In genomic region chr5:148966348-148966747, GRCh38 we compare ENCODE assay signal across 12 cellular contexts.
DNase-seq lines count a peak whose midpoint lies in the region; ATAC-seq and TF ChIP-seq lines count a peak whose summit lies in the region.
"Had no signal": no experiment of that assay in that cellular context is flagged by ENCODE, and none has a peak within 500 bp of the region (broad histone marks: within the 10 kb centered on the region; RNA-seq: fewer than 3 reads in every experiment).

No MANE protein-coding gene starts in this region.

- H3K14ac ChIP-seq in neuronal stem cell (ENCODE audit: low read length) = no peak overlapping the region

- no peaks in the 10 kb centered on the region for H3K4me1 Mint-ChIP-seq in nephron progenitor cell

- H3K4me2 ChIP-seq in SK-N-SH (no peak overlapping the region), neuronal stem cell (ENCODE audit: insufficient read depth, low read length, poor library complexity, severe bottlenecking) (no peak overlapping the region)

- no peaks in the 10 kb centered on the region for H3K9me2 ChIP-seq in SK-N-SH

- no peaks in the 10 kb centered on the region for H3K27me3 ChIP-seq in SK-N-SH (ENCODE audit: insufficient read depth)
- H3K27me3 ChIP-seq in esophagus squamous epithelium = no peaks in the 10 kb centered on the region
- H3K27me3 ChIP-seq in neuronal stem cell (ENCODE audit: control insufficient read depth in 3 of 3, insufficient read depth in 3 of 3, low read depth in 1 of 3, low read length in 3 of 3) = no peaks in the 10 kb centered on the region
- no peaks in the 10 kb centered on the region for H3K27me3 ChIP-seq in upper lobe of right lung

- intact Hi-C loops in esophagus squamous epithelium (cut with DNase I) (no loop called here), upper lobe of right lung (cut with DNase I) (no loop called here)

- no peak for TF ChIP-seq RAD21 in SK-N-SH (IDR thresholded peaks at IDR 0.05; ENCODE audit: low read length)

- no peak overlapping the region for H3K23ac ChIP-seq in neuronal stem cell (ENCODE audit: low read depth, low read length, poor library complexity)

- H3K79me2 ChIP-seq in SK-N-SH (ENCODE audit: insufficient read depth) = no peaks in the 10 kb centered on the region

- no peak for TF ChIP-seq POLR2A in esophagus squamous epithelium (IDR thresholded peaks at IDR 0.05)

- peak overlapping the region; percentile 9 to 92; a peak in 3 of 4 replicates for H3K27ac ChIP-seq in SK-N-SH (ENCODE audit: low read depth in 2 of 2, low read length in 1 of 2)
- peak overlapping the region; percentile 52 to 92 (median 84) for H3K27ac ChIP-seq in esophagus squamous epithelium
- H3K27ac ChIP-seq in neuronal stem cell (replicated peaks; ENCODE audit: low read length) = no peak overlapping the region
- H3K27ac ChIP-seq in upper lobe of right lung = peak overlapping the region; percentile 85

- H4K91ac ChIP-seq in neuronal stem cell (ENCODE audit: low read depth, low read length, poor library complexity) = no peak overlapping the region

- DNase-seq in SK-N-SH (no peak), esophagus squamous epithelium (lab: John Stamatoyannopoulos, UW) (no peak), neuronal stem cell (ENCODE audit: low spot score) (no peak), upper lobe of right lung (peak; percentile 78), CD1c-positive myeloid dendritic cell (ENCODE audit: extremely low spot score) (no peak), NCI-H510A treated with DMSO at 0.1 percent for 48 hours (lab: John Stamatoyannopoulos, UW) (no peak), nephron progenitor cell (no peak), GM19238 (ENCODE audit: insufficient read length, low spot score) (no peak)
- DNase-seq: activated CD4-positive, alpha-beta T cell treated with anti-CD3 and anti-CD28 coated beads for 4 hours; CD4-positive, alpha-beta T cell; NCI-H2171 treated with DMSO at 0.1 percent for 48 hours; stimulated activated naive CD8-positive, alpha-beta T cell treated with anti-CD3 and anti-CD28 coated beads, Interleukin-15, amount 100 ng/mL, for 72 hours had no signal

- H3K79me1 ChIP-seq in neuronal stem cell (ENCODE audit: low read depth, low read length) = no peaks in the 10 kb centered on the region

- H3K4ac ChIP-seq in neuronal stem cell (ENCODE audit: low read length) = no peak overlapping the region

- H3K4me3 Mint-ChIP-seq in nephron progenitor cell = no peak overlapping the region
- H3K4me3 Mint-ChIP-seq: CD4-positive, alpha-beta T cell; stimulated activated naive CD8-positive, alpha-beta T cell treated with anti-CD3 and anti-CD28 coated beads, Interleukin-15, amount 100 ng/mL, for 72 hours had no signal

- WGBS in SK-N-SH (ENCODE audit: low lambda C conversion rate) = 92% methylated on average over 4 of the region's 4 CpGs
- WGBS in esophagus squamous epithelium, 2 donors = 43 to 51% methylated on average over 4 of the region's 4 CpGs
- WGBS in neuronal stem cell (ENCODE audit: extremely low coverage in 2 of 2, insufficient read length in 2 of 2, insufficient replicate concordance in 1 of 2), 2 donors = no CpG with 5 or more reads among the region's 4 CpGs

- H3K36me3 ChIP-seq in SK-N-SH (replicated peaks in 1 of 2; ENCODE audit: control insufficient read depth in 1 of 2, insufficient read depth in 2 of 2, low read length in 1 of 2) = no peaks in the 10 kb centered on the region
- H3K36me3 ChIP-seq in esophagus squamous epithelium = no peaks in the 10 kb centered on the region
- no peaks in the 10 kb centered on the region for H3K36me3 ChIP-seq in neuronal stem cell (replicated peaks in 1 of 2; ENCODE audit: control insufficient read depth in 2 of 2, insufficient read depth in 2 of 2, low read length in 2 of 2)
- no peaks in the 10 kb centered on the region for H3K36me3 ChIP-seq in upper lobe of right lung

- no peak overlapping the region for H4K8ac ChIP-seq in neuronal stem cell (ENCODE audit: low read depth, low read length)

- H2BK12ac ChIP-seq in neuronal stem cell (ENCODE audit: low read length) = peak overlapping the region; percentile 34

- H2BK120ac ChIP-seq in neuronal stem cell (ENCODE audit: low read depth, low read length) = no peak overlapping the region

- H2AK5ac ChIP-seq in neuronal stem cell (ENCODE audit: low read depth, low read length) = no peak overlapping the region

- peaks cover 18 to 24% of the 10 kb centered on the region in 2 experiments; a peak in 3 of 4 replicates for H3K4me1 ChIP-seq in SK-N-SH (ENCODE audit: control insufficient read depth in 1 of 2, insufficient read depth in 2 of 2, low read depth in 1 of 2, low read length in 1 of 2)
- peaks cover 41 to 96% (median 51%) of the 10 kb centered on the region in 3 donors for H3K4me1 ChIP-seq in esophagus squamous epithelium
- H3K4me1 ChIP-seq in neuronal stem cell (ENCODE audit: control insufficient read depth in 2 of 2, insufficient read depth in 1 of 2, low read depth in 1 of 2, low read length in 2 of 2) = no peaks in the 10 kb centered on the region
- peaks cover 16% of the 10 kb centered on the region for H3K4me1 ChIP-seq in upper lobe of right lung

- no peaks in the 10 kb centered on the region for H3K36me3 Mint-ChIP-seq in nephron progenitor cell (ENCODE audit: low read depth)

- peaks cover 16% of the 10 kb centered on the region for H3F3A ChIP-seq in SK-N-SH (replicated peaks; ENCODE audit: insufficient read depth)

- CTCF ChIA-PET in SK-N-SH (lab: Yijun Ruan, JAX) = interaction anchor here (0.6 to 4.5 kb wide), 9 partner anchors 9 to 745 kb away, joined by 3 to 22 read pairs (median 4); no protein-coding TSS in a partner anchor

- no peak overlapping the region for H2BK5ac ChIP-seq in neuronal stem cell (ENCODE audit: low read length)

- no peak overlapping the region for H3K4me3 ChIP-seq in SK-N-SH (ENCODE audit: low read depth in 2 of 2, low read length in 1 of 2)
- no peak overlapping the region for H3K4me3 ChIP-seq in esophagus squamous epithelium
- no peak overlapping the region for H3K4me3 ChIP-seq in neuronal stem cell (ENCODE audit: low read length in 2 of 2)
- no peak overlapping the region for H3K4me3 ChIP-seq in upper lobe of right lung

- H3K18ac ChIP-seq in neuronal stem cell (ENCODE audit: low read length) = no peak overlapping the region

- H2AFZ ChIP-seq in SK-N-SH (ENCODE audit: low read depth) (no peak overlapping the region), neuronal stem cell (ENCODE audit: low read length) (no peak overlapping the region)

- no peaks in the 10 kb centered on the region for H4K20me1 ChIP-seq in SK-N-SH (ENCODE audit: insufficient read depth)

- no peak overlapping the region for H2BK15ac ChIP-seq in neuronal stem cell (ENCODE audit: low read length)

- TF ChIP-seq CTCF in SK-N-SH (IDR thresholded peaks at IDR 0.05) = no peak
- TF ChIP-seq CTCF in esophagus squamous epithelium (IDR thresholded peaks at IDR 0.05) = no peak
- no peak for TF ChIP-seq CTCF in upper lobe of right lung (IDR thresholded peaks at IDR 0.05)
- no peak for TF ChIP-seq CTCF in nephron progenitor cell (IDR thresholded peaks at IDR 0.05)

- H3K27me3 Mint-ChIP-seq in nephron progenitor cell (ENCODE audit: low read depth, poor library complexity) = peaks cover 13% of the 10 kb centered on the region
- H3K27me3 Mint-ChIP-seq: CD4-positive, alpha-beta T cell; stimulated activated naive CD8-positive, alpha-beta T cell treated with anti-CD3 and anti-CD28 coated beads, Interleukin-15, amount 100 ng/mL, for 72 hours had no signal

- peak; percentile 84 for ATAC-seq in upper lobe of right lung
- ATAC-seq: stimulated activated naive CD8-positive, alpha-beta T cell treated with anti-CD3 and anti-CD28 coated beads, Interleukin-15, amount 100 ng/mL, for 72 hours had no signal

- no peak overlapping the region for H3K27ac Mint-ChIP-seq in nephron progenitor cell
- H3K27ac Mint-ChIP-seq: CD4-positive, alpha-beta T cell; stimulated activated naive CD8-positive, alpha-beta T cell treated with anti-CD3 and anti-CD28 coated beads, Interleukin-15, amount 100 ng/mL, for 72 hours had no signal

- TF ChIP-seq EP300 in SK-N-SH (IDR thresholded peaks at IDR 0.05; ENCODE audit: borderline replicate concordance in 1 of 2, low read depth in 1 of 2, low read length in 1 of 2) = no peak

- H3K9me3 ChIP-seq in SK-N-SH (no peaks in the 10 kb centered on the region), esophagus squamous epithelium (no peaks in the 10 kb centered on the region), neuronal stem cell (replicated peaks in 1 of 2; ENCODE audit: control insufficient read depth in 2 of 2, insufficient read depth in 1 of 2, low read depth in 1 of 2, low read length in 2 of 2) (no peaks in the 10 kb centered on the region), upper lobe of right lung (no peaks in the 10 kb centered on the region)

- H3K9ac ChIP-seq in SK-N-SH = peak overlapping the region; percentile 56
- no peak overlapping the region for H3K9ac ChIP-seq in neuronal stem cell (ENCODE audit: low read depth, low read length, poor library complexity)

- POLR2A ChIA-PET in SK-N-SH (lab: Yijun Ruan, JAX) = no interaction called here

- no peaks in the 10 kb centered on the region for H3K9me3 Mint-ChIP-seq in nephron progenitor cell
- H3K9me3 Mint-ChIP-seq: CD4-positive, alpha-beta T cell had no signal

TF ChIP-seq in SK-N-SH, 30 proteins besides CTCF, POLR2A, EP300 and RAD21 (continues in another document):
- TF ChIP-seq RXRA (IDR thresholded peaks at IDR 0.05; ENCODE audit: borderline replicate concordance, low read depth) (no peak), MEF2A (IDR thresholded peaks at IDR 0.05; ENCODE audit: borderline replicate concordance, low read depth) (no peak), NRF1 (IDR thresholded peaks at IDR 0.05; ENCODE audit: low read depth, low read length) (no peak), YY1 (IDR thresholded peaks at IDR 0.05; ENCODE audit: low read depth) (no peak), GATA2 (CRISPR knock-in tag; IDR thresholded peaks at IDR 0.05) (no peak), SMC3 (IDR thresholded peaks at IDR 0.05; ENCODE audit: low read depth, low read length) (no peak), MXI1 (IDR thresholded peaks at IDR 0.05; ENCODE audit: low read depth, low read length) (no peak), POLR2AphosphoS5 (IDR thresholded peaks at IDR 0.05; ENCODE audit: low read depth, low read length) (no peak)
- TF ChIP-seq, protein P1, sequence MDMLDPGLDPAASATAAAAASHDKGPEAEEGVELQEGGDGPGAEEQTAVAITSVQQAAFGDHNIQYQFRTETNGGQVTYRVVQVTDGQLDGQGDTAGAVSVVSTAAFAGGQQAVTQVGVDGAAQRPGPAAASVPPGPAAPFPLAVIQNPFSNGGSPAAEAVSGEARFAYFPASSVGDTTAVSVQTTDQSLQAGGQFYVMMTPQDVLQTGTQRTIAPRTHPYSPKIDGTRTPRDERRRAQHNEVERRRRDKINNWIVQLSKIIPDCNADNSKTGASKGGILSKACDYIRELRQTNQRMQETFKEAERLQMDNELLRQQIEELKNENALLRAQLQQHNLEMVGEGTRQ (IDR thresholded peaks at IDR 0.05; ENCODE audit: borderline replicate concordance, low read depth, low read length) = no peak
